Comparison of ENCODE assay signal across 8 cellular contexts in genomic region chr16:66881014-66881417, GRCh38. TPM values are rescaled to one million over a fixed set of nuclear protein-coding genes. Genes with fewer than 3 reads are reported as not detected.
DNase-seq lines count a peak whose midpoint lies in the region; ATAC-seq and TF ChIP-seq lines count a peak whose summit lies in the region.

No MANE protein-coding gene starts in this region.

- no peaks in the 10 kb centered on the region for H3K4me1 ChIP-seq in right cardiac atrium (ENCODE audit: control insufficient read depth, insufficient read depth, low read length)

- peaks cover 14 to 18% of the 10 kb centered on the region in 2 donors for H3K36me3 Mint-ChIP-seq in CD14-positive monocyte
- H3K36me3 Mint-ChIP-seq in activated CD8-positive, alpha-beta T cell treated with anti-CD3 and anti-CD28 coated beads, Interleukin-2, amount 10 ng/mL, durations not matched to agents 7 days and 5 days (ENCODE audit: low read depth), result peaks cover 18% of the 10 kb centered on the region

- H3K4me3 Mint-ChIP-seq in CD14-positive monocyte, result peak overlapping the region; percentile 96 to 99
- peak overlapping the region; percentile 100 for H3K4me3 Mint-ChIP-seq in activated CD8-positive, alpha-beta T cell treated with anti-CD3 and anti-CD28 coated beads, Interleukin-2, amount 10 ng/mL, durations not matched to agents 7 days and 5 days

- peak; percentile 4 for ATAC-seq in HG02943 (IDR thresholded peaks at IDR 0.05; ENCODE audit: low read depth, unreplicated experiment)
- peak; percentile 8 for ATAC-seq in activated CD8-positive, alpha-beta T cell treated with anti-CD3 and anti-CD28 coated beads, Interleukin-2, amount 10 ng/mL, durations not matched to agents 7 days and 5 days
- peak; percentile 1 to 22 for ATAC-seq in right cardiac atrium

- H3K9me3 Mint-ChIP-seq in CD14-positive monocyte, result peaks cover 3 to 15% (median 8%) of the 10 kb centered on the region in 7 donors
- peaks cover 4% of the 10 kb centered on the region for H3K9me3 Mint-ChIP-seq in activated CD8-positive, alpha-beta T cell treated with anti-CD3 and anti-CD28 coated beads, Interleukin-2, amount 10 ng/mL, durations not matched to agents 7 days and 5 days (ENCODE audit: insufficient read depth)

- H3K4me1 Mint-ChIP-seq in CD14-positive monocyte, result peaks cover 22% of the 10 kb centered on the region
- peaks cover 66% of the 10 kb centered on the region for H3K4me1 Mint-ChIP-seq in activated CD8-positive, alpha-beta T cell treated with anti-CD3 and anti-CD28 coated beads, Interleukin-2, amount 10 ng/mL, durations not matched to agents 7 days and 5 days (ENCODE audit: low read depth)

- H3K27ac ChIP-seq in right cardiac atrium (ENCODE audit: low read length), result no peak overlapping the region
- H3K27ac ChIP-seq in skin epidermis, result peak overlapping the region in 17 of 21 experiments; percentile 9 to 79 (median 64)

- in situ Hi-C loops in KBM-7 (cut with MboI; ENCODE audit: low pct_unique_long_range_greater_than_20kb, low sequenced_read_pairs), result no loop called here

- H3K4me3 ChIP-seq in right cardiac atrium (ENCODE audit: low read length), result peak overlapping the region; percentile 67
- peak overlapping the region; percentile 59 to 95 (median 72) for H3K4me3 ChIP-seq in skin epidermis

- no peaks in the 10 kb centered on the region for H3K27me3 ChIP-seq in right cardiac atrium (ENCODE audit: control insufficient read depth, insufficient read depth)

- TF ChIP-seq CTCF in CD14-positive monocyte (IDR thresholded peaks at IDR 0.05), result no peak

- intact Hi-C loops in CD14-positive monocyte (cut with micrococcal nuclease) (no loop called here), right cardiac atrium (cut with DNase I) (no loop called here)

- CTCF ChIA-PET in activated CD8-positive, alpha-beta T cell treated with anti-CD3 and anti-CD28 coated beads, Interleukin-2, amount 10 ng/mL, durations not matched to agents 7 days and 5 days (lab: Charles Lee), result interaction anchor here (0.9 to 5.1 kb wide), 17 partner anchors 8 to 964 kb away, joined by 3 to 35 read pairs (median 4); partner anchors contain the start of genes CES3, DYNC1LI2 and NAE1

- DNase-seq in CD14-positive monocyte (ENCODE audit: low spot score), result no peak
- peak; percentile 42 for DNase-seq in activated CD8-positive, alpha-beta T cell treated with anti-CD3 and anti-CD28 coated beads, Interleukin-2, amount 10 ng/mL, durations not matched to agents 7 days and 5 days
- peak in 1 of 3 donors; percentile 63 for DNase-seq in right cardiac atrium
- no peak for DNase-seq in GF-D8 (lab: John Stamatoyannopoulos, UW)
- no peak for DNase-seq in NK-92 (lab: John Stamatoyannopoulos, UW; ENCODE audit: unreplicated experiment)
- no peak for DNase-seq in KBM-7

- WGBS in right cardiac atrium, result 3% methylated on average over 23 of the region's 23 CpGs

- no peaks in the 10 kb centered on the region for H3K9me3 ChIP-seq in right cardiac atrium (ENCODE audit: control insufficient read depth, low read length)

- H3K27me3 Mint-ChIP-seq in CD14-positive monocyte (ENCODE audit: low read depth in 3 of 3), result peaks cover 44 to 57% (median 49%) of the 10 kb centered on the region in 3 donors
- H3K27me3 Mint-ChIP-seq in activated CD8-positive, alpha-beta T cell treated with anti-CD3 and anti-CD28 coated beads, Interleukin-2, amount 10 ng/mL, durations not matched to agents 7 days and 5 days (ENCODE audit: low read depth), result no peaks in the 10 kb centered on the region

- no peak overlapping the region for H3K27ac Mint-ChIP-seq in CD14-positive monocyte
- no peak overlapping the region for H3K27ac Mint-ChIP-seq in activated CD8-positive, alpha-beta T cell treated with anti-CD3 and anti-CD28 coated beads, Interleukin-2, amount 10 ng/mL, durations not matched to agents 7 days and 5 days

- POLR2A ChIA-PET in activated CD8-positive, alpha-beta T cell treated with anti-CD3 and anti-CD28 coated beads, Interleukin-2, amount 10 ng/mL, durations not matched to agents 7 days and 5 days (lab: Charles Lee), result interaction anchor here (0.6 to 1.4 kb wide), 3 partner anchors 11 to 52 kb away, joined by 3 to 9 read pairs (median 5); no protein-coding TSS in a partner anchor

RNA-seq across cellular contexts. Expression of gene PDP2, which starts 0.7 kb away (rescaled TPM):
- not detected for polyA plus RNA-seq in CD14-positive monocyte
- total RNA-seq in activated CD8-positive, alpha-beta T cell treated with anti-CD3 and anti-CD28 coated beads, Interleukin-2, amount 10 ng/mL, durations not matched to agents 7 days and 5 days, result 10 to 100 TPM; 24.2 to 26.9 TPM
- 1 to 10 TPM; 3.8 to 4.4 (median 4.1) TPM for total RNA-seq in right cardiac atrium
- polyA plus RNA-seq in right cardiac atrium, result 2.1 TPM

RNA-seq across cellular contexts. Expression of gene CA7, which starts 36.8 kb away (rescaled TPM):
- polyA plus RNA-seq in CD14-positive monocyte (not detected), right cardiac atrium (not detected)
- total RNA-seq in activated CD8-positive, alpha-beta T cell treated with anti-CD3 and anti-CD28 coated beads, Interleukin-2, amount 10 ng/mL, durations not matched to agents 7 days and 5 days, result not detected
- total RNA-seq in right cardiac atrium, result not detected

RNA-seq across cellular contexts. Expression of gene CDH16, which starts 37.7 kb away (rescaled TPM):
- polyA plus RNA-seq in CD14-positive monocyte (not detected), right cardiac atrium (0.50 TPM)
- total RNA-seq in activated CD8-positive, alpha-beta T cell treated with anti-CD3 and anti-CD28 coated beads, Interleukin-2, amount 10 ng/mL, durations not matched to agents 7 days and 5 days, result not detected
- under 1 TPM; 0.38 to 0.97 (median 0.65) TPM for total RNA-seq in right cardiac atrium

RNA-seq across cellular contexts. Expression of gene RRAD, which starts 44.3 kb away (rescaled TPM):
- under 1 TPM; 0.42 to 0.55 TPM for polyA plus RNA-seq in CD14-positive monocyte
- under 1 TPM in 1 of 2 experiments, not detected in 1; 0.34 TPM for total RNA-seq in activated CD8-positive, alpha-beta T cell treated with anti-CD3 and anti-CD28 coated beads, Interleukin-2, amount 10 ng/mL, durations not matched to agents 7 days and 5 days
- 100 to 1,000 TPM; 135 to 299 (median 142) TPM for total RNA-seq in right cardiac atrium
- 375 TPM for polyA plus RNA-seq in right cardiac atrium

RNA-seq across cellular contexts. Expression of gene NAE1, which starts 50.2 kb away (rescaled TPM):
- polyA plus RNA-seq in CD14-positive monocyte (10 to 100 TPM; 16.8 to 18.6 TPM), right cardiac atrium (26.2 TPM)
- 10 to 100 TPM; 77.3 to 84.1 TPM for total RNA-seq in activated CD8-positive, alpha-beta T cell treated with anti-CD3 and anti-CD28 coated beads, Interleukin-2, amount 10 ng/mL, durations not matched to agents 7 days and 5 days
- 10 to 100 TPM; 30.9 to 35.6 (median 32.6) TPM for total RNA-seq in right cardiac atrium

Comparison
In these comparisons a context has a peak if more than half of its experiments do, and no peak if none do; other contexts are left out.
1. RNA of gene PDP2, which starts 0.7 kb away (total RNA-seq): 24.2 to 26.9 TPM in activated CD8-positive, alpha-beta T cell treated with anti-CD3 and anti-CD28 coated beads, Interleukin-2, amount 10 ng/mL, durations not matched to agents 7 days and 5 days; 3.8 to 4.4 TPM in right cardiac atrium; every median in the first group is over 4 times any median in the second.
2. Peak in every context shown above with its lines, with median percentiles within 50 percentile points of each other: ATAC-seq.